Comparison of ENCODE assay signal across 1 cellular context in the genomic region with DNA sequence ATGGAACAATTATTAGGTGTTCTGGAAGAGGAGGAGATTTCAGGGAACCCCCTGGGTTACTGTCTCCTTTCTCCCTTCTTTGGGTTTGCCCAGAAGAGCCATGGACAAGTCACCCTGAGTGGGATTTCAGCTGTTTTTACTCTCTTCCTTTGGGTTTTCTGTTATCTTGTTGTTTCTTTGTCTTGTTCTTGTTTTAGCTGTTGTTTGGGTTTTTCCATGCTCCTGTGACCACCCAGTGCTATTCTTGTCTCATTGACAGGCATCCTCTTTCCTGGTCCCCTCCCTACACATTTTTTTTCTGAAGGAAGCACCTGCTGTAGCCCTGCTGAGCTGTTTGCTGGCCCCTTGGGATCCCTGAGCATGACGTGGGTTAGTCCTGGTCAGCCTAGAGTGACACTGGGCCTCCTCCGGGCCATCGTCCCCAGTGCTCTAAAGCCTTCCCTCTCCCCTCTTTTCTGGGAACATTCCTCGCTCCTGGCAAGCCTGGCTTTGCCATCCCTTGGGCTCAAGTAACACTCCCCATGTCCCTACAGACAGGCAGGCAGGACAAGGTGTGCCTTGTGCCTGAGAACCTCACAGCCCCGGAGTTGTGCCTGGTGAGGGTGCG.
TF ChIP-seq lines count a peak whose summit lies in the region.

No MANE protein-coding gene starts in this region.

TF ChIP-seq in GM12878, 131 proteins besides CTCF, POLR2A, EP300 and RAD21 (continued from another document and continues in another):
- TF ChIP-seq, protein P1, sequence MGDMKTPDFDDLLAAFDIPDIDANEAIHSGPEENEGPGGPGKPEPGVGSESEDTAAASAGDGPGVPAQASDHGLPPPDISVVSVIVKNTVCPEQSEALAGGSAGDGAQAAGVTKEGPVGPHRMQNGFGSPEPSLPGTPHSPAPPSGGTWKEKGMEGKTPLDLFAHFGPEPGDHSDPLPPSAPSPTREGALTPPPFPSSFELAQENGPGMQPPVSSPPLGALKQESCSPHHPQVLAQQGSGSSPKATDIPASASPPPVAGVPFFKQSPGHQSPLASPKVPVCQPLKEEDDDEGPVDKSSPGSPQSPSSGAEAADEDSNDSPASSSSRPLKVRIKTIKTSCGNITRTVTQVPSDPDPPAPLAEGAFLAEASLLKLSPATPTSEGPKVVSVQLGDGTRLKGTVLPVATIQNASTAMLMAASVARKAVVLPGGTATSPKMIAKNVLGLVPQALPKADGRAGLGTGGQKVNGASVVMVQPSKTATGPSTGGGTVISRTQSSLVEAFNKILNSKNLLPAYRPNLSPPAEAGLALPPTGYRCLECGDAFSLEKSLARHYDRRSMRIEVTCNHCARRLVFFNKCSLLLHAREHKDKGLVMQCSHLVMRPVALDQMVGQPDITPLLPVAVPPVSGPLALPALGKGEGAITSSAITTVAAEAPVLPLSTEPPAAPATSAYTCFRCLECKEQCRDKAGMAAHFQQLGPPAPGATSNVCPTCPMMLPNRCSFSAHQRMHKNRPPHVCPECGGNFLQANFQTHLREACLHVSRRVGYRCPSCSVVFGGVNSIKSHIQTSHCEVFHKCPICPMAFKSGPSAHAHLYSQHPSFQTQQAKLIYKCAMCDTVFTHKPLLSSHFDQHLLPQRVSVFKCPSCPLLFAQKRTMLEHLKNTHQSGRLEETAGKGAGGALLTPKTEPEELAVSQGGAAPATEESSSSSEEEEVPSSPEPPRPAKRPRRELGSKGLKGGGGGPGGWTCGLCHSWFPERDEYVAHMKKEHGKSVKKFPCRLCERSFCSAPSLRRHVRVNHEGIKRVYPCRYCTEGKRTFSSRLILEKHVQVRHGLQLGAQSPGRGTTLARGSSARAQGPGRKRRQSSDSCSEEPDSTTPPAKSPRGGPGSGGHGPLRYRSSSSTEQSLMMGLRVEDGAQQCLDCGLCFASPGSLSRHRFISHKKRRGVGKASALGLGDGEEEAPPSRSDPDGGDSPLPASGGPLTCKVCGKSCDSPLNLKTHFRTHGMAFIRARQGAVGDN (IDR thresholded peaks at IDR 0.05), result peak; percentile 67
- peak; percentile 9; the same call in 1 of the 2 replicates for TF ChIP-seq PAX5 (IDR thresholded peaks at IDR 0.05; ENCODE audit: borderline replicate concordance, low read depth, low read length)
- TF ChIP-seq PAX8 (IDR thresholded peaks at IDR 0.05), result no peak
- peak; percentile 77; the same call in 1 of the 2 replicates for TF ChIP-seq IKZF1 (conservative IDR thresholded peaks at IDR 0.05)
- no peak for TF ChIP-seq SIX5 (IDR thresholded peaks at IDR 0.05; ENCODE audit: low read depth, low read length, severe bottlenecking)
- TF ChIP-seq ZNF384 (IDR thresholded peaks at IDR 0.05; ENCODE audit: borderline replicate concordance, low read depth, low read length), result peak; percentile 68; the same call in 1 of the 2 replicates
- TF ChIP-seq ZBTB40 (IDR thresholded peaks at IDR 0.05; ENCODE audit: borderline replicate concordance), result 0 out of 2 replicates have a peak, but pooled peaks have one; percentile 41
- TF ChIP-seq, protein P2, sequence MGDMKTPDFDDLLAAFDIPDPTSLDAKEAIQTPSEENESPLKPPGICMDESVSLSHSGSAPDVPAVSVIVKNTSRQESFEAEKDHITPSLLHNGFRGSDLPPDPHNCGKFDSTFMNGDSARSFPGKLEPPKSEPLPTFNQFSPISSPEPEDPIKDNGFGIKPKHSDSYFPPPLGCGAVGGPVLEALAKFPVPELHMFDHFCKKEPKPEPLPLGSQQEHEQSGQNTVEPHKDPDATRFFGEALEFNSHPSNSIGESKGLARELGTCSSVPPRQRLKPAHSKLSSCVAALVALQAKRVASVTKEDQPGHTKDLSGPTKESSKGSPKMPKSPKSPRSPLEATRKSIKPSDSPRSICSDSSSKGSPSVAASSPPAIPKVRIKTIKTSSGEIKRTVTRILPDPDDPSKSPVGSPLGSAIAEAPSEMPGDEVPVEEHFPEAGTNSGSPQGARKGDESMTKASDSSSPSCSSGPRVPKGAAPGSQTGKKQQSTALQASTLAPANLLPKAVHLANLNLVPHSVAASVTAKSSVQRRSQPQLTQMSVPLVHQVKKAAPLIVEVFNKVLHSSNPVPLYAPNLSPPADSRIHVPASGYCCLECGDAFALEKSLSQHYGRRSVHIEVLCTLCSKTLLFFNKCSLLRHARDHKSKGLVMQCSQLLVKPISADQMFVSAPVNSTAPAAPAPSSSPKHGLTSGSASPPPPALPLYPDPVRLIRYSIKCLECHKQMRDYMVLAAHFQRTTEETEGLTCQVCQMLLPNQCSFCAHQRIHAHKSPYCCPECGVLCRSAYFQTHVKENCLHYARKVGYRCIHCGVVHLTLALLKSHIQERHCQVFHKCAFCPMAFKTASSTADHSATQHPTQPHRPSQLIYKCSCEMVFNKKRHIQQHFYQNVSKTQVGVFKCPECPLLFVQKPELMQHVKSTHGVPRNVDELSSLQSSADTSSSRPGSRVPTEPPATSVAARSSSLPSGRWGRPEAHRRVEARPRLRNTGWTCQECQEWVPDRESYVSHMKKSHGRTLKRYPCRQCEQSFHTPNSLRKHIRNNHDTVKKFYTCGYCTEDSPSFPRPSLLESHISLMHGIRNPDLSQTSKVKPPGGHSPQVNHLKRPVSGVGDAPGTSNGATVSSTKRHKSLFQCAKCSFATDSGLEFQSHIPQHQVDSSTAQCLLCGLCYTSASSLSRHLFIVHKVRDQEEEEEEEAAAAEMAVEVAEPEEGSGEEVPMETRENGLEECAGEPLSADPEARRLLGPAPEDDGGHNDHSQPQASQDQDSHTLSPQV (IDR thresholded peaks at IDR 0.05), result no peak
- TF ChIP-seq SREBF1 (IDR thresholded peaks at IDR 0.05; ENCODE audit: low read length), result no peak
- TF ChIP-seq, protein P3, sequence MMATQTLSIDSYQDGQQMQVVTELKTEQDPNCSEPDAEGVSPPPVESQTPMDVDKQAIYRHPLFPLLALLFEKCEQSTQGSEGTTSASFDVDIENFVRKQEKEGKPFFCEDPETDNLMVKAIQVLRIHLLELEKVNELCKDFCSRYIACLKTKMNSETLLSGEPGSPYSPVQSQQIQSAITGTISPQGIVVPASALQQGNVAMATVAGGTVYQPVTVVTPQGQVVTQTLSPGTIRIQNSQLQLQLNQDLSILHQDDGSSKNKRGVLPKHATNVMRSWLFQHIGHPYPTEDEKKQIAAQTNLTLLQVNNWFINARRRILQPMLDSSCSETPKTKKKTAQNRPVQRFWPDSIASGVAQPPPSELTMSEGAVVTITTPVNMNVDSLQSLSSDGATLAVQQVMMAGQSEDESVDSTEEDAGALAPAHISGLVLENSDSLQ (IDR thresholded peaks at IDR 0.05), result peak; percentile 79
- TF ChIP-seq KAT2A (conservative IDR thresholded peaks at IDR 0.05; ENCODE audit: control insufficient read depth, low read depth, low read length), result no peak
- TF ChIP-seq ATF7 (IDR thresholded peaks at IDR 0.05; ENCODE audit: low read depth), result peak; percentile 36; the same call in 1 of the 2 replicates
- TF ChIP-seq GATAD2B (conservative IDR thresholded peaks at IDR 0.05; ENCODE audit: low read depth), result peak; percentile 20; the same call in 1 of the 2 replicates
- TF ChIP-seq ZBTB33 (IDR thresholded peaks at IDR 0.05), result no peak
- TF ChIP-seq WRNIP1 (IDR thresholded peaks at IDR 0.05; ENCODE audit: borderline replicate concordance, low read depth, low read length), result no peak
- TF ChIP-seq CEBPB (IDR thresholded peaks at IDR 0.05; ENCODE audit: borderline replicate concordance in 1 of 2, low read depth in 2 of 2, low read length in 2 of 2), result no peak
- peak; percentile 19; the same call in 1 of the 2 replicates for TF ChIP-seq NFIC (IDR thresholded peaks at IDR 0.05; ENCODE audit: low read depth, low read length)
- TF ChIP-seq, protein P4, sequence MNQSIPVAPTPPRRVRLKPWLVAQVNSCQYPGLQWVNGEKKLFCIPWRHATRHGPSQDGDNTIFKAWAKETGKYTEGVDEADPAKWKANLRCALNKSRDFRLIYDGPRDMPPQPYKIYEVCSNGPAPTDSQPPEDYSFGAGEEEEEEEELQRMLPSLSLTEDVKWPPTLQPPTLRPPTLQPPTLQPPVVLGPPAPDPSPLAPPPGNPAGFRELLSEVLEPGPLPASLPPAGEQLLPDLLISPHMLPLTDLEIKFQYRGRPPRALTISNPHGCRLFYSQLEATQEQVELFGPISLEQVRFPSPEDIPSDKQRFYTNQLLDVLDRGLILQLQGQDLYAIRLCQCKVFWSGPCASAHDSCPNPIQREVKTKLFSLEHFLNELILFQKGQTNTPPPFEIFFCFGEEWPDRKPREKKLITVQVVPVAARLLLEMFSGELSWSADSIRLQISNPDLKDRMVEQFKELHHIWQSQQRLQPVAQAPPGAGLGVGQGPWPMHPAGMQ (IDR thresholded peaks at IDR 0.05; ENCODE audit: borderline replicate concordance), result no peak
- TF ChIP-seq YY1 (IDR thresholded peaks at IDR 0.05; ENCODE audit: low read depth, low read length), result no peak
- TF ChIP-seq EED (IDR thresholded peaks at IDR 0.05; ENCODE audit: low read depth), result peak; percentile 65; the same call in 1 of the 2 replicates
- TF ChIP-seq HDGF (IDR thresholded peaks at IDR 0.05), result peak; percentile 60; the same call in 1 of the 2 replicates
- peak; percentile 68; the same call in 1 of the 2 replicates for TF ChIP-seq TCF12 (IDR thresholded peaks at IDR 0.05; ENCODE audit: low read depth, low read length)
- peak; percentile 71 for TF ChIP-seq MTA2 (IDR thresholded peaks at IDR 0.05; ENCODE audit: low read depth)
- TF ChIP-seq ZBED1 (IDR thresholded peaks at IDR 0.05; ENCODE audit: borderline replicate concordance), result no peak; the same call in 1 of the 2 replicates
- no peak for TF ChIP-seq EZH2 (IDR thresholded peaks at IDR 0.05; ENCODE audit: borderline replicate concordance, control insufficient read depth, low read depth, low read length)
- TF ChIP-seq NR2F1 (conservative IDR thresholded peaks at IDR 0.05), result 0 out of 2 replicates have a peak, but pooled peaks have one; percentile 18
- no peak; the same call in 1 of the 2 replicates for TF ChIP-seq STAT1 (conservative IDR thresholded peaks at IDR 0.05)
- TF ChIP-seq JUNB (IDR thresholded peaks at IDR 0.05), result peak; percentile 6; the same call in 1 of the 2 replicates
- TF ChIP-seq RCOR1 (conservative IDR thresholded peaks at IDR 0.05; ENCODE audit: low read depth, low read length), result 0 out of 2 replicates have a peak, but pooled peaks have one; percentile 16
- TF ChIP-seq CREB1 (IDR thresholded peaks at IDR 0.05; ENCODE audit: low read depth), result 0 out of 2 replicates have a peak, but pooled peaks have one; percentile 35
